In the genomic region with DNA sequence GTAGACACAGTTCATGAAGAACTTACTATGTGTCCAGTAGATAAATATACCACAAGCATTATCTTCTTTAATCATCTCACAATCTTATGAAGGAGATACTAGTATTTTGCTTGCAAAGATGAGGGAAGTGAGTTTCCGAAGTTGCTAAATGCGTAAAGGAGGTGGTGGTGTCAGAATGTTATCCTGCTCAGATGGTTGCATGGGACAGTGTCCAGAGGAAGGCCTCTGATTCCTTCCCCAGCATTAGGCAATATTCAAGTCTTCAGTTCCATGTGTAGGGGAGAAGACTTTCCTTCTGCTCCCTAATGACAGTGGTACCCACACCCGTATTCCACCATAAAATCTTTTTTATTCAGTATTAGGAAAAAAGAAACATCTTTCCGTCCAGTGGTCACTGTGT, we compare ENCODE assay signal across 1 cellular context.
TF ChIP-seq lines count a peak whose summit lies in the region.

No MANE protein-coding gene starts in this region.

TF ChIP-seq in K562, 482 proteins besides CTCF, POLR2A, EP300 and RAD21 (continued from another document):
- TF ChIP-seq CUX1 (CRISPR knock-in tag; IDR thresholded peaks at IDR 0.05) (no peak), SOX6 (IDR thresholded peaks at IDR 0.05) (no peak), GTF2F1 (IDR thresholded peaks at IDR 0.05; ENCODE audit: low read depth, low read length) (no peak)
